8 cellular contexts compared by ENCODE assay signal in the genomic region with DNA sequence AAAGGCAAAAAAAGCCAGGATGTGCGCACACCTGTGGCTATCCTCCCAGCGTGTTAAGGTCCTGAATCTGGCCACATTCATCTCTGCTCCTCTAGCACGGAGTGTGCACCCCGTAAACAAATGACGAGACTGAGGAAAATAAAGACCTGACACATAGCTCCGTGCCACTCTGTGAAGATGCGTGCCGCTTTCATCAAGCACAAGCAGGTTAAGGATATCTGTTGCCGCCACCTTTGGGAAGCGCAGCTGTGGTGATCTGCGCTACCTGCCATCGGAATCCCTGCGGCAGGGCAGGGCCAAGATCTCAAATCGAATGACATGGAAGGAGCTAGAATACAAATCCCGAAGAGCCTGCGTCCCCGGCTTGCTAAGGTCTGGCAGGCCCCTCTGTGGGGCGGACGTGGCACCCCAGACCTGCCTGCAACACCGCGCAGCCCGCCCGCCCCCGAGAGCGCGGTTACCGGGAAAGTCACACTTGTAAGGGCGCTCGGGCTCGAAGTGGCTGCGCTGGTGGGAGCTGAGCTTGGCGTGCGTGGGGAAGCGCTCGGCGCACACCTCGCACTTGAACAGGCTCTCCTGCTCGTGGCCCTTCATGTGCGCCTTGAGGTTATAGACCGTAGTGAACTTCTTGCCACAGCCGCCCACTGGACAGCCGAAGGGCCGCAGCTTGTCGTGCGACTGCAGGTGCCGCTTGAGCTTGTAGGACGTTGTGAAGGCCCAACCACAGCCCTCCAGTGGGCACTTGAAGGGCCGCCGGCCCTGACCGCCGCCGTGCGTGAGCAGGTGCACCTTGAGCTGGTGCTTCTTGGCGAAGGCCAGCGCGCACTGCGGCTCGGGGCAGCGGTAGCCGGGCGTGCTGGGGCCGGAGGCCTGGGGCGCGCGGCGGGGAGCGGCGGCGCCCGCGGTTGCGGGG.
DNase-seq lines count a peak whose midpoint lies in the region; ATAC-seq and TF ChIP-seq lines count a peak whose summit lies in the region.

No MANE protein-coding gene starts in this region.

- peak; percentile 34 for DNase-seq in activated gamma-delta T cell (lab: John Stamatoyannopoulos, UW)
- DNase-seq in activated gamma-delta T cell treated with Interleukin-2 at 50 U/mL for 16 hours, result no peak
- DNase-seq in MV-4-11 (lab: John Stamatoyannopoulos, UW), result peak; percentile 27
- DNase-seq in activated T-cell treated with anti-CD3 and anti-CD28 coated beads, Interleukin-2, amount 50 U/mL, for 1 hour, result peak; percentile 51
- peak; percentile 49 for DNase-seq in fibroblast of pulmonary artery (ENCODE audit: low read depth)
- DNase-seq in NCI-H1436 (lab: John Stamatoyannopoulos, UW), result no peak

- H3K4me3 ChIP-seq in fibroblast of pulmonary artery (replicated peaks; ENCODE audit: low read depth, low read length), result peak overlapping the region; percentile 76
- peak overlapping the region; percentile 77 to 80 for H3K4me3 ChIP-seq in neutrophil (ENCODE audit: low read depth in 1 of 2, low read length in 1 of 2)

- TF ChIP-seq CTCF in fibroblast of pulmonary artery (IDR thresholded peaks at IDR 0.05; ENCODE audit: low read length, missing control alignments) (no peak), neutrophil (IDR thresholded peaks at IDR 0.05) (no peak)

- H3K27ac ChIP-seq in neutrophil, result peak overlapping the region; percentile 96

- H3K4me1 ChIP-seq in neutrophil (ENCODE audit: control insufficient read depth in 1 of 2, insufficient read depth in 1 of 2, low read depth in 1 of 2, low read length in 1 of 2), result peaks cover 47 to 50% of the 10 kb centered on the region in 2 experiments

- H3K9me3 ChIP-seq in neutrophil, result no peaks in the 10 kb centered on the region

- H3K36me3 ChIP-seq in neutrophil, result peaks cover 17% of the 10 kb centered on the region

- ATAC-seq in HG02610 (IDR thresholded peaks at IDR 0.05; ENCODE audit: unreplicated experiment), result peak; percentile 14

- no peaks in the 10 kb centered on the region for H3K27me3 ChIP-seq in neutrophil

Comparison
In these comparisons a context has a peak if more than half of its experiments do, and no peak if none do; other contexts are left out.
1. DNase-seq: peak in activated gamma-delta T cell (single experiment), MV-4-11 (single experiment), activated T-cell treated with anti-CD3 and anti-CD28 coated beads, Interleukin-2, amount 50 U/mL, for 1 hour (single experiment) and fibroblast of pulmonary artery (single experiment); none in activated gamma-delta T cell treated with Interleukin-2 at 50 U/mL for 16 hours (single experiment) and NCI-H1436 (single experiment).